ENCODE assay signal across 12 cellular contexts in genomic region chr12:87280893-87281292, GRCh38.
DNase-seq lines count a peak whose midpoint lies in the region; ATAC-seq lines count a peak whose summit lies in the region.
"Had no signal": no experiment of that assay in that cellular context is flagged by ENCODE, and none has a peak within 500 bp of the region (broad histone marks: within the 10 kb centered on the region; RNA-seq: fewer than 3 reads in every experiment).

No MANE protein-coding gene starts in this region.

- H3K27me3 Mint-ChIP-seq in stimulated activated memory B cell treated with anti-CD40 and anti-IgM and Interleukin-4, amounts not matched to agents 10 μg/mL and 1 μg/mL and 100 μg/mL, for 72 hours, result no peaks in the 10 kb centered on the region

- H3K9me3 Mint-ChIP-seq in stimulated activated memory B cell treated with anti-CD40 and anti-IgM and Interleukin-4, amounts not matched to agents 10 μg/mL and 1 μg/mL and 100 μg/mL, for 72 hours, result no peaks in the 10 kb centered on the region

- H3K4me1 Mint-ChIP-seq in stimulated activated memory B cell treated with anti-CD40 and anti-IgM and Interleukin-4, amounts not matched to agents 10 μg/mL and 1 μg/mL and 100 μg/mL, for 72 hours, result peaks cover 13% of the 10 kb centered on the region

- H3K27ac Mint-ChIP-seq in stimulated activated memory B cell treated with anti-CD40 and anti-IgM and Interleukin-4, amounts not matched to agents 10 μg/mL and 1 μg/mL and 100 μg/mL, for 72 hours, result peak overlapping the region; percentile 70
- H3K27ac Mint-ChIP-seq: CD8-positive, alpha-beta T cell had no signal

- ATAC-seq in GM19023 (IDR thresholded peaks at IDR 0.05; ENCODE audit: unreplicated experiment) (peak; percentile 53), HG02571 (IDR thresholded peaks at IDR 0.05; ENCODE audit: unreplicated experiment) (peak; percentile 66), HG03196 (IDR thresholded peaks at IDR 0.05; ENCODE audit: unreplicated experiment) (peak; percentile 51)
- ATAC-seq in stimulated activated memory B cell treated with anti-CD40 and anti-IgM and Interleukin-4, amounts not matched to agents 10 μg/mL and 1 μg/mL and 100 μg/mL, for 72 hours, result peak; percentile 74
- ATAC-seq: CD8-positive, alpha-beta T cell; mucosa of descending colon had no signal

- no peaks in the 10 kb centered on the region for H3K36me3 Mint-ChIP-seq in stimulated activated memory B cell treated with anti-CD40 and anti-IgM and Interleukin-4, amounts not matched to agents 10 μg/mL and 1 μg/mL and 100 μg/mL, for 72 hours
- H3K36me3 Mint-ChIP-seq: CD8-positive, alpha-beta T cell had no signal

- intact Hi-C loops in posterior cingulate gyrus (cut with DNase I), result no loop called here

- no peak for DNase-seq in ecto neural progenitor cell (ENCODE audit: low spot score)
- DNase-seq in SKM-1 (lab: John Stamatoyannopoulos, UW; ENCODE audit: unreplicated experiment), result no peak
- no peak for DNase-seq in posterior cingulate gyrus
- DNase-seq: CD8-positive, alpha-beta T cell; islet precursor cell; mucosa of descending colon; stimulated activated CD4-positive, alpha-beta T cell treated with anti-CD3 and anti-CD28 coated beads, Interleukin-4, amount 100 ng/mL, for 24 hours; stomach had no signal

- no peak overlapping the region for H3K4me3 Mint-ChIP-seq in stimulated activated memory B cell treated with anti-CD40 and anti-IgM and Interleukin-4, amounts not matched to agents 10 μg/mL and 1 μg/mL and 100 μg/mL, for 72 hours
- H3K4me3 Mint-ChIP-seq: CD8-positive, alpha-beta T cell had no signal
